8 cellular contexts compared by ENCODE assay signal in the genomic region with DNA sequence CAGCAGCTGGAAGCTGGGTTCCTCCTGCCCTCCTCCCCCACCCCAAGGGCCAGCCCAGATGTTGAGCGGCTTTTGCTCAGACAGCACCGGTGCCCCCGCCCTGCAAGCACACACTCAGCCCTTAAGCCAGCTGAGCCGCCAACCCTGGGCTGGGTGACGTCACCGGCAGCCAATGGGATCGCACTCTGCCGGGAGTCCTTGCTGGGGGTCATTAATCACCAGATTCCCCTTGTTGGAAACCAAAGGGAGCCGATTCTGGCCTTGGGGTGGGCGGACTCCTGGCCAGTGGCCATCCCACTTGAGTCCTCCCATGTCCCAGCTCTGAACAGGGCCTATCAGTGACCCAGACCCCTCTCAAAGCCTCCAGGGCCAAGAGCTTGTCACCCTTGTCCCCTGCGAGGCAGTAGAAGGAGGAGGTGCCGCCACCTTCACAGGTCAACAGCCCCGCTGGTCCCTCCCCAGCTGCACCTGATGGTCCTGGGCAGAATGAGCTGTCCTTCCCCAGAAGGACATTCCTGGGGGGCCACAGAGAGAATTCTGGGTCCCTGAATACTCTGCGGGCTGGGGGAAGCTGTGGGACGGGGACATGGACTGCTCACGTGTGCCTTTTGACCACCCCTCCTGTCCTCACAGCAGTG. TPM values are rescaled to one million over a fixed set of nuclear protein-coding genes. Genes with fewer than 3 reads are reported as not detected.
DNase-seq lines count a peak whose midpoint lies in the region; ATAC-seq lines count a peak whose summit lies in the region.

No MANE protein-coding gene starts in this region.

- H3K9me3 ChIP-seq in adipocyte (ENCODE audit: control insufficient read depth, low read length), result no peaks in the 10 kb centered on the region
- no peaks in the 10 kb centered on the region for H3K9me3 ChIP-seq in right cardiac atrium (ENCODE audit: control insufficient read depth, low read length)
- H3K9me3 ChIP-seq in stomach smooth muscle (ENCODE audit: control insufficient read depth in 2 of 2, low read length in 2 of 2), result no peaks in the 10 kb centered on the region

- intact Hi-C loops in activated CD4-positive, alpha-beta T cell treated with anti-CD3 and anti-CD28 coated beads, Interleukin-2, amount 10 ng/mL, durations not matched to agents 24 days and 14 days (cut with micrococcal nuclease), result no loop called here
- intact Hi-C loops in right cardiac atrium (cut with DNase I), result no loop called here

- CTCF ChIA-PET in activated naive CD4-positive, alpha-beta T cell treated with anti-CD3 and anti-CD28 coated beads, Interleukin-2, amount 10 ng/mL, durations not matched to agents 7 days and 5 days (lab: Charles Lee), result interaction anchor here (0.7 to 2.1 kb wide), 2 partner anchors 10 to 18 kb away, joined by 4 to 11 read pairs; no protein-coding TSS in a partner anchor

- H3K27ac ChIP-seq in right cardiac atrium (ENCODE audit: low read length) (peak overlapping the region; percentile 18), stomach smooth muscle (ENCODE audit: low read length) (peak overlapping the region; percentile 81)

- no peak overlapping the region for H3K4me3 Mint-ChIP-seq in activated CD4-positive, alpha-beta T cell treated with anti-CD3 and anti-CD28 coated beads, Interleukin-2, amount 10 ng/mL, durations not matched to agents 24 days and 14 days
- H3K4me3 Mint-ChIP-seq in activated naive CD4-positive, alpha-beta T cell treated with anti-CD3 and anti-CD28 coated beads, Interleukin-2, amount 10 ng/mL, durations not matched to agents 7 days and 5 days, result no peak overlapping the region

- no peaks in the 10 kb centered on the region for H3K36me3 Mint-ChIP-seq in activated CD4-positive, alpha-beta T cell treated with anti-CD3 and anti-CD28 coated beads, Interleukin-2, amount 10 ng/mL, durations not matched to agents 24 days and 14 days (ENCODE audit: low read depth)
- H3K36me3 Mint-ChIP-seq in activated naive CD4-positive, alpha-beta T cell treated with anti-CD3 and anti-CD28 coated beads, Interleukin-2, amount 10 ng/mL, durations not matched to agents 7 days and 5 days, result no peaks in the 10 kb centered on the region

- no peaks in the 10 kb centered on the region for H3K36me3 ChIP-seq in adipocyte (ENCODE audit: control insufficient read depth, insufficient read depth, low read length, severe bottlenecking)
- H3K36me3 ChIP-seq in stomach smooth muscle (ENCODE audit: control insufficient read depth in 2 of 2, insufficient read depth in 2 of 2, low read length in 2 of 2), result peaks cover 8 to 12% of the 10 kb centered on the region in 2 donors

- WGBS in right cardiac atrium, result 44% methylated on average over 16 of the region's 16 CpGs

- H3K4me3 ChIP-seq in adipocyte (ENCODE audit: low read length), result no peak overlapping the region
- no peak overlapping the region for H3K4me3 ChIP-seq in right cardiac atrium (ENCODE audit: low read length)
- peak overlapping the region in 1 of 2 donors; percentile 40 for H3K4me3 ChIP-seq in stomach smooth muscle (ENCODE audit: low read length in 2 of 2)

- no peaks in the 10 kb centered on the region for H3K4me1 Mint-ChIP-seq in activated CD4-positive, alpha-beta T cell treated with anti-CD3 and anti-CD28 coated beads, Interleukin-2, amount 10 ng/mL, durations not matched to agents 24 days and 14 days
- no peaks in the 10 kb centered on the region for H3K4me1 Mint-ChIP-seq in activated naive CD4-positive, alpha-beta T cell treated with anti-CD3 and anti-CD28 coated beads, Interleukin-2, amount 10 ng/mL, durations not matched to agents 7 days and 5 days

- no peak overlapping the region for H3K27ac Mint-ChIP-seq in activated CD4-positive, alpha-beta T cell treated with anti-CD3 and anti-CD28 coated beads, Interleukin-2, amount 10 ng/mL, durations not matched to agents 24 days and 14 days
- no peak overlapping the region for H3K27ac Mint-ChIP-seq in activated naive CD4-positive, alpha-beta T cell treated with anti-CD3 and anti-CD28 coated beads, Interleukin-2, amount 10 ng/mL, durations not matched to agents 7 days and 5 days

- peaks cover 8% of the 10 kb centered on the region for H3K4me1 ChIP-seq in adipocyte (ENCODE audit: control insufficient read depth, insufficient read depth, low read length)
- peaks cover 4% of the 10 kb centered on the region for H3K4me1 ChIP-seq in right cardiac atrium (ENCODE audit: control insufficient read depth, insufficient read depth, low read length)
- H3K4me1 ChIP-seq in stomach smooth muscle (ENCODE audit: control insufficient read depth, insufficient read depth, low read length), result peaks cover 59% of the 10 kb centered on the region

- H3K27me3 ChIP-seq in adipocyte (replicated peaks; ENCODE audit: control insufficient read depth, insufficient read depth, low read length) (peaks cover 4% of the 10 kb centered on the region), right cardiac atrium (ENCODE audit: control insufficient read depth, insufficient read depth) (no peaks in the 10 kb centered on the region), stomach smooth muscle (ENCODE audit: control insufficient read depth in 1 of 2, insufficient read depth in 2 of 2, low read length in 2 of 2) (no peaks in the 10 kb centered on the region)

- H3K9ac ChIP-seq in adipocyte (ENCODE audit: low read length), result no peak overlapping the region
- H3K9ac ChIP-seq in stomach smooth muscle (ENCODE audit: low read length in 2 of 2), result peak overlapping the region; percentile 4 to 58

- no peaks in the 10 kb centered on the region for H3K9me3 Mint-ChIP-seq in activated CD4-positive, alpha-beta T cell treated with anti-CD3 and anti-CD28 coated beads, Interleukin-2, amount 10 ng/mL, durations not matched to agents 24 days and 14 days
- no peaks in the 10 kb centered on the region for H3K9me3 Mint-ChIP-seq in activated naive CD4-positive, alpha-beta T cell treated with anti-CD3 and anti-CD28 coated beads, Interleukin-2, amount 10 ng/mL, durations not matched to agents 7 days and 5 days

- ATAC-seq in right cardiac atrium (peak; percentile 20 to 50), GM18519 (IDR thresholded peaks at IDR 0.05; ENCODE audit: low FRiP score, unreplicated experiment) (no peak)

- H3K27me3 Mint-ChIP-seq in activated CD4-positive, alpha-beta T cell treated with anti-CD3 and anti-CD28 coated beads, Interleukin-2, amount 10 ng/mL, durations not matched to agents 24 days and 14 days, result peaks cover 5% of the 10 kb centered on the region
- peaks cover 14% of the 10 kb centered on the region for H3K27me3 Mint-ChIP-seq in activated naive CD4-positive, alpha-beta T cell treated with anti-CD3 and anti-CD28 coated beads, Interleukin-2, amount 10 ng/mL, durations not matched to agents 7 days and 5 days

- peak; percentile 59 for DNase-seq in activated CD4-positive, alpha-beta T cell treated with anti-CD3 and anti-CD28 coated beads, Interleukin-2, amount 10 ng/mL, durations not matched to agents 24 days and 14 days
- DNase-seq in activated CD4-positive, alpha-beta T cell treated with anti-CD3 and anti-CD28 coated beads for 1 hour, result no peak
- peak; percentile 62 for DNase-seq in adipocyte (ENCODE audit: low read depth)
- DNase-seq in right cardiac atrium, result peak; percentile 82 to 87 (median 86)
- no peak for DNase-seq in activated naive CD4-positive, alpha-beta T cell treated with anti-CD3 and anti-CD28 coated beads, Interleukin-2, amount 10 ng/mL, durations not matched to agents 7 days and 5 days
- DNase-seq in DMS114 treated with DMSO at 0.1 percent for 48 hours (lab: John Stamatoyannopoulos, UW; ENCODE audit: unreplicated experiment), result no peak

RNA-seq across cellular contexts. Expression of gene DUSP8, which starts 7.4 kb away (rescaled TPM):
- 0.86 and 1.6 TPM in 2 replicates for total RNA-seq in activated CD4-positive, alpha-beta T cell treated with anti-CD3 and anti-CD28 coated beads, Interleukin-2, amount 10 ng/mL, durations not matched to agents 24 days and 14 days
- total RNA-seq in right cardiac atrium, result 10 to 100 TPM; 10.1 to 15.6 (median 12.3) TPM
- polyA plus RNA-seq in right cardiac atrium, result 13.3 TPM

RNA-seq across cellular contexts. Expression of gene KRTAP5-1, which starts 20.4 kb away (rescaled TPM):
- not detected in 2 replicates for total RNA-seq in activated CD4-positive, alpha-beta T cell treated with anti-CD3 and anti-CD28 coated beads, Interleukin-2, amount 10 ng/mL, durations not matched to agents 24 days and 14 days
- total RNA-seq in right cardiac atrium, result not detected
- not detected for polyA plus RNA-seq in right cardiac atrium

RNA-seq across cellular contexts. Expression of gene KRTAP5-2, which starts 33.4 kb away (rescaled TPM):
- total RNA-seq in activated CD4-positive, alpha-beta T cell treated with anti-CD3 and anti-CD28 coated beads, Interleukin-2, amount 10 ng/mL, durations not matched to agents 24 days and 14 days, result not detected in 2 replicates
- total RNA-seq in right cardiac atrium, result not detected
- not detected for polyA plus RNA-seq in right cardiac atrium

RNA-seq across cellular contexts. Expression of gene KRTAP5-3, which starts 43.6 kb away (rescaled TPM):
- total RNA-seq in activated CD4-positive, alpha-beta T cell treated with anti-CD3 and anti-CD28 coated beads, Interleukin-2, amount 10 ng/mL, durations not matched to agents 24 days and 14 days, result not detected in 2 replicates
- not detected for total RNA-seq in right cardiac atrium
- not detected for polyA plus RNA-seq in right cardiac atrium

RNA-seq across cellular contexts. Expression of gene KRTAP5-4, which starts 57.3 kb away (rescaled TPM):
- total RNA-seq in activated CD4-positive, alpha-beta T cell treated with anti-CD3 and anti-CD28 coated beads, Interleukin-2, amount 10 ng/mL, durations not matched to agents 24 days and 14 days, result not detected in 2 replicates
- not detected for total RNA-seq in right cardiac atrium
- polyA plus RNA-seq in right cardiac atrium, result not detected

Comparison
In these comparisons a context has a peak if more than half of its experiments do, and no peak if none do; other contexts are left out.
1. DNase-seq: peak in activated CD4-positive, alpha-beta T cell treated with anti-CD3 and anti-CD28 coated beads, Interleukin-2, amount 10 ng/mL, durations not matched to agents 24 days and 14 days (single experiment), adipocyte (single experiment) and right cardiac atrium (3 of 3); none in activated CD4-positive, alpha-beta T cell treated with anti-CD3 and anti-CD28 coated beads for 1 hour (single experiment), activated naive CD4-positive, alpha-beta T cell treated with anti-CD3 and anti-CD28 coated beads, Interleukin-2, amount 10 ng/mL, durations not matched to agents 7 days and 5 days (single experiment) and DMS114 treated with DMSO at 0.1 percent for 48 hours (single experiment).